Comparison of ENCODE assay signal across 1 cellular context in genomic region chr2:75519843-75520242, GRCh38.
TF ChIP-seq lines count a peak whose summit lies in the region.

No MANE protein-coding gene starts in this region.

TF ChIP-seq in HepG2, 621 proteins besides CTCF, POLR2A, EP300 and RAD21 (continued from another document):
- TF ChIP-seq PAXIP1 (CRISPR knock-in tag; conservative IDR thresholded peaks at IDR 0.05) (0 out of 2 replicates have a peak, but pooled peaks have one; percentile 30), SSRP1 (CRISPR knock-in tag; IDR thresholded peaks at IDR 0.05) (0 out of 2 replicates have a peak, but pooled peaks have one; percentile 61), ZNF563 (CRISPR knock-in tag; IDR thresholded peaks at IDR 0.05) (no peak), ASH2L (IDR thresholded peaks at IDR 0.05; ENCODE audit: insufficient read length, low read depth, low read length) (peak; percentile 8), PPARG (CRISPR knock-in tag; conservative IDR thresholded peaks at IDR 0.05) (peak; percentile 55; the same call in 1 of the 2 replicates), NR2F6 (IDR thresholded peaks at IDR 0.05) (0 out of 2 replicates have a peak, but pooled peaks have one; percentile 13), NR2F6 (CRISPR knock-in tag; IDR thresholded peaks at IDR 0.05) (no peak), RARA (CRISPR knock-in tag; IDR thresholded peaks at IDR 0.05) (peak; percentile 50; the same call in 1 of the 2 replicates), ZNF18 (CRISPR knock-in tag; IDR thresholded peaks at IDR 0.05; ENCODE audit: insufficient replicate concordance) (no peak), SRSF1 (optimal IDR thresholded peaks at IDR 0.05; ENCODE audit: low read depth, low read length) (no peak), ZNF12 (CRISPR knock-in tag; IDR thresholded peaks at IDR 0.05) (0 out of 2 replicates have a peak, but pooled peaks have one; percentile 1), MAF1 (CRISPR knock-in tag; IDR thresholded peaks at IDR 0.05; ENCODE audit: borderline replicate concordance) (no peak), NFIC (IDR thresholded peaks at IDR 0.05; ENCODE audit: low read length) (0 out of 2 replicates have a peak, but pooled peaks have one; percentile 20), TARDBP (CRISPR knock-in tag; IDR thresholded peaks at IDR 0.05) (0 out of 2 replicates have a peak, but pooled peaks have one; percentile 17)
